Comparison of ENCODE assay signal across 25 cellular contexts in genomic region chr4:173111031-173111430, GRCh38.
"Had no signal": no experiment of that assay in that cellular context is flagged by ENCODE, and none has a peak within 500 bp of the region (broad histone marks: within the 10 kb centered on the region; RNA-seq: fewer than 3 reads in every experiment).

No MANE protein-coding gene starts in this region.

- ATAC-seq: psoas muscle; right cardiac atrium; right lobe of liver; stimulated activated effector memory CD8-positive, alpha-beta T cell treated with anti-CD3 and anti-CD28 coated beads, Interleukin-12 subunit alpha, Interleukin-12 subunit beta, amount 100 ng/mL, for 72 hours; stimulated activated naive B cell treated with anti-CD40 and anti-IgM and Interleukin-4, amounts not matched to agents 10 μg/mL and 1 μg/mL and 100 μg/mL, for 72 hours had no signal

- DNase-seq: occipital lobe; ovary; posterior cingulate gyrus; psoas muscle; right cardiac atrium; right lobe of liver; sigmoid colon; small intestine; stimulated activated CD4-positive, alpha-beta T cell treated with anti-CD3 and anti-CD28 coated beads, Interleukin-15, amount 100 ng/mL, for 24 hours; stimulated activated CD4-positive, alpha-beta T cell treated with anti-CD3 and anti-CD28 coated beads, Interleukin-2, amount 100 ng/mL, for 24 hours; stimulated activated CD4-positive, alpha-beta T cell treated with anti-CD3 and anti-CD28 coated beads, Interleukin-2, amount 100 ng/mL, for 48 hours; stimulated activated CD4-positive, alpha-beta T cell treated with anti-CD3 and anti-CD28 coated beads, Interleukin-4, amount 100 ng/mL, for 24 hours; stimulated activated naive B cell treated with anti-CD40 and anti-IgM and Interleukin-4, amounts not matched to agents 10 μg/mL and 1 μg/mL and 100 μg/mL, for 72 hours; stimulated activated naive CD4-positive, alpha-beta T cell treated with Interleukin-2 at 50 U/mL for 16 hours; stomach; thyroid gland; trophoblast cell; upper lobe of left lung had no signal

- H3K27me3 ChIP-seq: neural progenitor cell, ovary, right lobe of liver, sigmoid colon, stomach, thyroid gland, tibial nerve, upper lobe of left lung, vagina had no signal

- H3K36me3 ChIP-seq: neural progenitor cell, ovary, right lobe of liver, sigmoid colon, stomach, thoracic aorta, thyroid gland, tibial nerve, upper lobe of left lung, vagina had no signal

- H3K27ac ChIP-seq: neural progenitor cell, ovary, parathyroid adenoma, psoas muscle, right lobe of liver, sigmoid colon, stomach, thoracic aorta, thyroid gland, tibial nerve, upper lobe of left lung, vagina had no signal

- H3K9me3 ChIP-seq: ovary, psoas muscle, right lobe of liver, sigmoid colon, stomach, thoracic aorta, thyroid gland, upper lobe of left lung, vagina had no signal

- H3K4me1 ChIP-seq: parathyroid adenoma, psoas muscle, right lobe of liver, sigmoid colon, stomach, thyroid gland, tibial nerve, upper lobe of left lung, vagina had no signal

- FAIRE-seq: small intestine, urothelium cell line had no signal

- H3K4me3 ChIP-seq: neural progenitor cell, ovary, psoas muscle, right lobe of liver, sigmoid colon, stomach, thoracic aorta, thyroid gland, tibial nerve, upper lobe of left lung, vagina had no signal
